ENCODE assay signal across 25 cellular contexts in genomic region chr2:213868526-213868925, GRCh38.
DNase-seq lines count a peak whose midpoint lies in the region; ATAC-seq and TF ChIP-seq lines count a peak whose summit lies in the region.
"Had no signal": no experiment of that assay in that cellular context is flagged by ENCODE, and none has a peak within 500 bp of the region (broad histone marks: within the 10 kb centered on the region; RNA-seq: fewer than 3 reads in every experiment).

No MANE protein-coding gene starts in this region.

- no peaks in the 10 kb centered on the region for H3K27me3 ChIP-seq in RWPE2 (ENCODE audit: insufficient read depth, poor library complexity, severe bottlenecking)
- H3K27me3 ChIP-seq in left ventricle myocardium inferior (ENCODE audit: low read depth): no peaks in the 10 kb centered on the region

- H3K4me3 ChIP-seq in RWPE2 (ENCODE audit: severe bottlenecking) (no peak overlapping the region), astrocyte of the cerebellum (ENCODE audit: low read depth, low read length) (no peak overlapping the region), left ventricle myocardium inferior (no peak overlapping the region)
- H3K4me3 ChIP-seq: A549 had no signal

- H3K36me3 ChIP-seq in RWPE2 (ENCODE audit: low read depth) (no peaks in the 10 kb centered on the region), left ventricle myocardium inferior (no peaks in the 10 kb centered on the region)

- DNase-seq in M059J (ENCODE audit: low read depth) (peak; percentile 67), RWPE2 (ENCODE audit: low spot score) (no peak), astrocyte of the cerebellum (ENCODE audit: low read depth) (peak; percentile 58), UCSD-AML1 (lab: John Stamatoyannopoulos, UW; ENCODE audit: unreplicated experiment) (no peak), left ventricle myocardium inferior (no peak), C1 segment of cervical spinal cord (lab: John Stamatoyannopoulos, UW) (no peak)
- DNase-seq: Caco-2; CD8-positive, alpha-beta T cell; GOT3; HCEC 1CT; NCI-H1092; NCI-H1417 treated with DMSO at 0.1 percent for 48 hours; NCI-H187; NCI-H2171 treated with DMSO at 0.1 percent for 48 hours; NCI-H446; NCI-H524 treated with DMSO at 0.1 percent for 48 hours; NCI-H774; SHP77 treated with DMSO at 0.1 percent for 48 hours; SK-N-SH; SW 1271 had no signal

- H3K9me3 ChIP-seq in RWPE2 (ENCODE audit: severe bottlenecking) (no peaks in the 10 kb centered on the region), left ventricle myocardium inferior (replicated peaks) (peaks cover 16% of the 10 kb centered on the region)
- H3K9me3 ChIP-seq: A549, Caco-2 had no signal

- H3K4me1 ChIP-seq in RWPE2 (ENCODE audit: insufficient read depth, poor library complexity, severe bottlenecking): no peaks in the 10 kb centered on the region
- no peaks in the 10 kb centered on the region for H3K4me1 ChIP-seq in left ventricle myocardium inferior
- H3K4me1 ChIP-seq: A549, Caco-2 had no signal

- H3K27ac ChIP-seq in RWPE2 (ENCODE audit: poor library complexity, severe bottlenecking): no peak overlapping the region
- H3K27ac ChIP-seq in left ventricle myocardium inferior (replicated peaks): no peak overlapping the region
- H3K27ac ChIP-seq: A549, C4-2B, KMS-11, RWPE1 had no signal

- in situ Hi-C loops in astrocyte of the cerebellum (cut with HindIII; ENCODE audit: low sequenced_read_pairs): no loop called here

- ATAC-seq in RWPE2 (ENCODE audit: low read depth) (0 out of 3 replicates have a peak, but pooled peaks have one; percentile 14), HG02642 (IDR thresholded peaks at IDR 0.05; ENCODE audit: poor library complexity, unreplicated experiment) (no peak)
- ATAC-seq: A549; CD8-positive, alpha-beta T cell had no signal

- no peak for TF ChIP-seq CTCF in RWPE2 (IDR thresholded peaks at IDR 0.05; ENCODE audit: poor library complexity, severe bottlenecking)
- TF ChIP-seq CTCF in astrocyte of the cerebellum (IDR thresholded peaks at IDR 0.05; ENCODE audit: low read depth, low read length, missing control alignments): no peak
- no peak for TF ChIP-seq CTCF in left ventricle myocardium inferior (IDR thresholded peaks at IDR 0.05; ENCODE audit: borderline replicate concordance)

- intact Hi-C loops in left ventricle myocardium inferior (cut with micrococcal nuclease): no loop called here

Comparison
In these comparisons a context has a peak if more than half of its experiments do, and no peak if none do; other contexts are left out.
1. DNase-seq: peak in M059J (single experiment) and astrocyte of the cerebellum (single experiment); none in RWPE2 (single experiment), UCSD-AML1 (single experiment), left ventricle myocardium inferior (single experiment) and C1 segment of cervical spinal cord (0 of 14).